8 cellular contexts compared by ENCODE assay signal in genomic region chr7:127885843-127886242, GRCh38.
A peak's percentile ranks its signal among the peaks of the same experiment; 100 is the strongest.
DNase-seq lines count a peak whose midpoint lies in the region; ATAC-seq, FAIRE-seq and TF ChIP-seq lines count a peak whose summit lies in the region.

No MANE protein-coding gene starts in this region.

- H3K27me3 Mint-ChIP-seq in activated CD4-positive, alpha-beta T cell treated with anti-CD3 and anti-CD28 coated beads, Interleukin-2, amount 10 ng/mL, durations not matched to agents 24 days and 14 days, result no peaks in the 10 kb centered on the region

- peak overlapping the region; percentile 0 for H3K27ac Mint-ChIP-seq in activated CD4-positive, alpha-beta T cell treated with anti-CD3 and anti-CD28 coated beads, Interleukin-2, amount 10 ng/mL, durations not matched to agents 24 days and 14 days

- ATAC-seq in K562 (peak; percentile 80), GM21447 (IDR thresholded peaks at IDR 0.05; ENCODE audit: unreplicated experiment) (no peak), GM21786 (IDR thresholded peaks at IDR 0.05; ENCODE audit: unreplicated experiment) (no peak), HG03045 (IDR thresholded peaks at IDR 0.05; ENCODE audit: unreplicated experiment) (no peak)

- WGBS in K562 (ENCODE audit: insufficient coverage, low coverage, missing lambda C conversion rate), result 1% methylated on average over 4 of the region's 4 CpGs

- no peak overlapping the region for H2AFZ ChIP-seq in K562 (ENCODE audit: low read depth, low read length)

- POLR2A ChIA-PET in K562 (lab: Yijun Ruan, JAX), result interaction anchor here (0.6 to 1.6 kb wide), 10 partner anchors 8 to 181 kb away, joined by 3 to 6 read pairs (median 3); no protein-coding TSS in a partner anchor

- no peak overlapping the region for H3K4me3 ChIP-seq in K562

- CTCF ChIA-PET in K562 (lab: Yijun Ruan, JAX; ENCODE audit: low intra/inter-chr PET ratio), result no interaction called here

- H3K9ac ChIP-seq in K562 (ENCODE audit: insufficient read depth in 1 of 2, low read depth in 2 of 2, low read length in 2 of 2), result peak overlapping the region in 1 of 2 experiments; percentile 18; a peak in 2 of 4 replicates

- in situ Hi-C loops in K562 (cut with MboI), result no loop called here

- H3K4me2 ChIP-seq in K562 (ENCODE audit: insufficient read depth, low read length), result peak overlapping the region; percentile 46; the same call in 1 of the 2 replicates

- no peak for TF ChIP-seq CTCF in K562 (IDR thresholded peaks at IDR 0.05 in 2 of 3, conservative IDR thresholded peaks at IDR 0.05 in 1 of 3; ENCODE audit: insufficient read depth in 2 of 3, low read depth in 1 of 3, low read length in 3 of 3)

- no peak for TF ChIP-seq POLR2A in K562 (conservative IDR thresholded peaks at IDR 0.05)

- H3K36me3 Mint-ChIP-seq in activated CD4-positive, alpha-beta T cell treated with anti-CD3 and anti-CD28 coated beads, Interleukin-2, amount 10 ng/mL, durations not matched to agents 24 days and 14 days (ENCODE audit: low read depth), result peaks cover 38% of the 10 kb centered on the region

- intact Hi-C loops in activated CD4-positive, alpha-beta T cell treated with anti-CD3 and anti-CD28 coated beads, Interleukin-2, amount 10 ng/mL, durations not matched to agents 24 days and 14 days (cut with micrococcal nuclease), result no loop called here
- intact Hi-C loops in K562 (cut with micrococcal nuclease), result no loop called here

- no peaks in the 10 kb centered on the region for H3K9me3 ChIP-seq in K562 (replicated peaks; ENCODE audit: control insufficient read depth, insufficient read depth, low read depth, low read length)

- no peaks in the 10 kb centered on the region for H3K9me3 Mint-ChIP-seq in activated CD4-positive, alpha-beta T cell treated with anti-CD3 and anti-CD28 coated beads, Interleukin-2, amount 10 ng/mL, durations not matched to agents 24 days and 14 days

- H3K79me2 ChIP-seq in K562 (ENCODE audit: control insufficient read depth, insufficient read depth, low read length), result peaks cover 42% of the 10 kb centered on the region

- TF ChIP-seq EP300 in K562 (IDR thresholded peaks at IDR 0.05; ENCODE audit: low read length), result peak; percentile 69; the same call in 1 of the 2 replicates

- BruUV-seq in K562 (replicated peaks; lab: Mats Ljungman, UMichigan), result no TSS peak

- TF ChIP-seq RAD21 in K562 (CRISPR knock-in tag; conservative IDR thresholded peaks at IDR 0.05 in 1 of 2, IDR thresholded peaks at IDR 0.05 in 1 of 2), result no peak; a peak in 1 of 4 replicates

- peaks cover 21% of the 10 kb centered on the region for H3K4me1 Mint-ChIP-seq in activated CD4-positive, alpha-beta T cell treated with anti-CD3 and anti-CD28 coated beads, Interleukin-2, amount 10 ng/mL, durations not matched to agents 24 days and 14 days

- no peak for DNase-seq in activated CD4-positive, alpha-beta T cell treated with anti-CD3 and anti-CD28 coated beads, Interleukin-2, amount 10 ng/mL, durations not matched to agents 24 days and 14 days
- DNase-seq in activated CD4-positive, alpha-beta T cell treated with anti-CD3 and anti-CD28 coated beads for 4 hours, result no peak
- peak; percentile 54 to 88 (median 72) for DNase-seq in K562 (ENCODE audit: extremely low read depth in 1 of 4, low spot score in 3 of 4)
- DNase-seq in urothelium cell line (ENCODE audit: low spot score), result peak; percentile 8

- peaks cover 51% of the 10 kb centered on the region for H3K36me3 ChIP-seq in K562 (ENCODE audit: control insufficient read depth, insufficient read depth, low read length)

- H3K4me1 ChIP-seq in K562 (replicated peaks in 1 of 2; ENCODE audit: control insufficient read depth in 2 of 2, insufficient read depth in 2 of 2, low read length in 2 of 2), result peaks cover 29 to 55% of the 10 kb centered on the region in 2 experiments

- H3K27ac ChIP-seq in K562 (ENCODE audit: extremely low read depth, low read depth, low read length), result peak overlapping the region; percentile 37

- H3K9me1 ChIP-seq in K562 (ENCODE audit: control insufficient read depth, insufficient read depth, low read length), result peaks cover 9% of the 10 kb centered on the region

- no peaks in the 10 kb centered on the region for H3K27me3 ChIP-seq in K562 (ENCODE audit: control insufficient read depth in 2 of 2, insufficient read depth in 2 of 2, low read length in 2 of 2)

- H3K4me3 Mint-ChIP-seq in activated CD4-positive, alpha-beta T cell treated with anti-CD3 and anti-CD28 coated beads, Interleukin-2, amount 10 ng/mL, durations not matched to agents 24 days and 14 days, result no peak overlapping the region

- FAIRE-seq in K562 (lab: Jason Lieb, UNC) (peak; percentile 92), islet of Langerhans (lab: Jason Lieb, UNC) (peak; percentile 72), urothelium cell line (lab: Jason Lieb, UNC) (no peak)

- H4K20me1 ChIP-seq in K562 (replicated peaks; ENCODE audit: control insufficient read depth, insufficient read depth, low read length), result peaks cover 4% of the 10 kb centered on the region; the same call in 1 of the 2 replicates

TF ChIP-seq in K562, 482 proteins besides CTCF, POLR2A, EP300 and RAD21 (continues in another document):
- TF ChIP-seq CTBP1 (IDR thresholded peaks at IDR 0.05; ENCODE audit: borderline replicate concordance) (peak; percentile 69; the same call in 1 of the 2 replicates), STAT5A (IDR thresholded peaks at IDR 0.05; ENCODE audit: borderline replicate concordance, low read length) (peak; percentile 39; the same call in 1 of the 2 replicates), NFATC3 (IDR thresholded peaks at IDR 0.05) (no peak), SMARCE1 (IDR thresholded peaks at IDR 0.05) (peak; percentile 74; the same call in 1 of the 2 replicates), TEAD4 (IDR thresholded peaks at IDR 0.05; ENCODE audit: low read length) (peak; percentile 85), TEAD4 (CRISPR knock-in tag; IDR thresholded peaks at IDR 0.05; ENCODE audit: borderline replicate concordance) (no peak), CXXC5 (CRISPR knock-in tag; IDR thresholded peaks at IDR 0.05) (peak; percentile 15; the same call in 1 of the 2 replicates), ATF1 (CRISPR knock-in tag; IDR thresholded peaks at IDR 0.05) (no peak), ATF1 (tag; IDR thresholded peaks at IDR 0.05) (0 out of 2 replicates have a peak, but pooled peaks have one; percentile 38), MBD2 (IDR thresholded peaks at IDR 0.05; ENCODE audit: borderline replicate concordance, low read depth) (0 out of 2 replicates have a peak, but pooled peaks have one; percentile 21), HDAC2 (IDR thresholded peaks at IDR 0.05) (peak; percentile 57; the same call in 1 of the 2 replicates), GABPB1 (CRISPR knock-in tag; IDR thresholded peaks at IDR 0.05) (no peak), RCOR1 (IDR thresholded peaks at IDR 0.05; ENCODE audit: borderline replicate concordance in 1 of 2, low read depth in 2 of 2, low read length in 2 of 2) (peak in 1 of 2 experiments; percentile 64; a peak in 2 of 4 replicates), RNF2 (IDR thresholded peaks at IDR 0.05) (peak; percentile 56; the same call in 1 of the 2 replicates), LEF1 (IDR thresholded peaks at IDR 0.05) (0 out of 2 replicates have a peak, but pooled peaks have one; percentile 27), MAZ (CRISPR knock-in tag; conservative IDR thresholded peaks at IDR 0.05 in 1 of 2, IDR thresholded peaks at IDR 0.05 in 1 of 2) (peak in 1 of 2 experiments; percentile 45; a peak in 1 of 4 replicates), TRIM24 (IDR thresholded peaks at IDR 0.05) (peak in 1 of 2 experiments; percentile 41; a peak in 2 of 4 replicates), JUN (IDR thresholded peaks at IDR 0.05; ENCODE audit: borderline replicate concordance, low read depth, low read length) (peak; percentile 73; the same call in 1 of the 2 replicates), JUN (CRISPR knock-in tag; IDR thresholded peaks at IDR 0.05; ENCODE audit: borderline replicate concordance) (no peak), MXI1 (IDR thresholded peaks at IDR 0.05; ENCODE audit: low read depth, low read length) (0 out of 2 replicates have a peak, but pooled peaks have one; percentile 46)
- TF ChIP-seq, protein P1, sequence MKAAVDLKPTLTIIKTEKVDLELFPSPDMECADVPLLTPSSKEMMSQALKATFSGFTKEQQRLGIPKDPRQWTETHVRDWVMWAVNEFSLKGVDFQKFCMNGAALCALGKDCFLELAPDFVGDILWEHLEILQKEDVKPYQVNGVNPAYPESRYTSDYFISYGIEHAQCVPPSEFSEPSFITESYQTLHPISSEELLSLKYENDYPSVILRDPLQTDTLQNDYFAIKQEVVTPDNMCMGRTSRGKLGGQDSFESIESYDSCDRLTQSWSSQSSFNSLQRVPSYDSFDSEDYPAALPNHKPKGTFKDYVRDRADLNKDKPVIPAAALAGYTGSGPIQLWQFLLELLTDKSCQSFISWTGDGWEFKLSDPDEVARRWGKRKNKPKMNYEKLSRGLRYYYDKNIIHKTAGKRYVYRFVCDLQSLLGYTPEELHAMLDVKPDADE (conservative IDR thresholded peaks at IDR 0.05; ENCODE audit: control insufficient read depth, low read depth, low read length), result 0 out of 2 replicates have a peak, but pooled peaks have one; percentile 41
- TF ChIP-seq, protein P2, sequence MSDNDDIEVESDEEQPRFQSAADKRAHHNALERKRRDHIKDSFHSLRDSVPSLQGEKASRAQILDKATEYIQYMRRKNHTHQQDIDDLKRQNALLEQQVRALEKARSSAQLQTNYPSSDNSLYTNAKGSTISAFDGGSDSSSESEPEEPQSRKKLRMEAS (CRISPR knock-in tag; IDR thresholded peaks at IDR 0.05), result 0 out of 2 replicates have a peak, but pooled peaks have one; percentile 15

Comparison
In these comparisons a context has a peak if more than half of its experiments do, and no peak if none do; other contexts are left out.
1. DNase-seq: peak in K562 (4 of 4) and urothelium cell line (single experiment); none in activated CD4-positive, alpha-beta T cell treated with anti-CD3 and anti-CD28 coated beads, Interleukin-2, amount 10 ng/mL, durations not matched to agents 24 days and 14 days (single experiment) and activated CD4-positive, alpha-beta T cell treated with anti-CD3 and anti-CD28 coated beads for 4 hours (0 of 2).